8 cellular contexts compared by ENCODE assay signal in the genomic region with DNA sequence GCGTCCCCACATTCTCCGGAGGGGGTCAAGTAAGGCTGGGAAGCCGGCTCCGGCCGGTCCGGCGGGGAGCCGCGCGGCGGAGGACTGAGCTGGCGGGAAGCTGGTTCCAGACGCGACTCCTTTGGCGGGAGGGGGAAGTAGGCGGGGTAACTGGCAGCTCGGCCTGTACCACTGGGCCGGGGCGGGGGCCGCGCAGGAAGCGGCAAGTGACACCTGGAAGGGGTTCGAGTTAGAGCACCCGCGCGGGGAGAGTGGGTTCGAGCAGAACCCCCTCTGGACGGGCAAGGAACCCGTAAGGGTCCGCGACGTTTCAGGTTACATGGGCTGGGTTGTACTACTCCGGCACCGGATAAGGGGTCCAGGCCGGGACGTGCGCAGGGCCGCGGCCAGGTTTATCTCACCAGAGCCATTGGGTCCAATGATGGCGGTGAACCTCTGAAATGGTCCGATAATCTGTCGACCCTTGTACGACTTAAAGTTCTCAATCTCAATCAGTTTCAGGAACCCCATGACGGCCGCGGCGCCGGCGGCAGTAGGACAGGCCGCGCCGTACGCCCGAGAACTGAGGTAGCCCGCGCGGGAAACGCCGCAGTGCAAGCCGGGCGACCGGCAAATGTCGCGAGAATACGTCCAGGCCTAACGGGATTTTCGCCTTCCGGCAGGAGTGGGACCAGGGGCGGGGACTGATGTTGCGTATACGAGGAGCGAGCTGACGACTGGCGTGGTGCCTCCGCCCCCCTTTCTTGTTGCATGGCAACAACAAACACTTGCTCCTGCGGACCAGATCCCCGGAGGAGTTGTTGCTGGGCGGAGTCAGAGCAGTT. TPM values are rescaled to one million over a fixed set of nuclear protein-coding genes. Genes with fewer than 3 reads are reported as not detected.
A peak's percentile ranks its signal among the peaks of the same experiment; 100 is the strongest.
DNase-seq lines count a peak whose midpoint lies in the region; ATAC-seq, FAIRE-seq and TF ChIP-seq lines count a peak whose summit lies in the region.

RIBC1 (plus strand) TSS at position 783 of the 824 bp plus-strand sequence. CDS start 3,404 bp downstream, outside the sequence.
SMC1A (minus strand) TSS at position 564 of the 824 bp plus-strand sequence; CDS start at position 510, 54 bp downstream.

- H3K36me3 ChIP-seq in astrocyte (ENCODE audit: insufficient read depth, low read length) (no peaks in the 10 kb centered on the region), psoas muscle (ENCODE audit: insufficient read depth in 1 of 2, low read depth in 1 of 2) (no peaks in the 10 kb centered on the region)

- H3K79me2 ChIP-seq in astrocyte (ENCODE audit: insufficient read depth, low read length), result peaks cover 47% of the 10 kb centered on the region

- intact Hi-C loops in right cardiac atrium (cut with DNase I), result no loop called here
- intact Hi-C loops in psoas muscle (cut with DNase I), result no loop called here

- H3K4me1 ChIP-seq in astrocyte (ENCODE audit: insufficient read depth, low read length), result peaks cover 17% of the 10 kb centered on the region
- peaks cover 5% of the 10 kb centered on the region for H3K4me1 ChIP-seq in right cardiac atrium (ENCODE audit: control insufficient read depth, insufficient read depth, low read length)
- H3K4me1 ChIP-seq in psoas muscle, result peaks cover 18% of the 10 kb centered on the region

- ATAC-seq in HG02973 (IDR thresholded peaks at IDR 0.05; ENCODE audit: unreplicated experiment) (peak; percentile 92), right cardiac atrium (peak; percentile 98), psoas muscle (peak; percentile 95 to 98 (median 96))

- H3K9ac ChIP-seq in astrocyte (ENCODE audit: low read length), result peak within 1 kb of the TSS; percentile 99

- H2AFZ ChIP-seq in astrocyte (ENCODE audit: low read depth, low read length), result peak within 1 kb of the TSS; percentile 86

- H3K4me1 Mint-ChIP-seq in astrocyte (ENCODE audit: low read depth, unreplicated experiment), result peaks cover 11% of the 10 kb centered on the region

- peak within 1 kb of the TSS; percentile 87 for H3K4me3 ChIP-seq in astrocyte (ENCODE audit: insufficient read depth, low read depth, low read length)
- peak within 1 kb of the TSS; percentile 59 for H3K4me3 ChIP-seq in right cardiac atrium (ENCODE audit: low read length)
- H3K4me3 ChIP-seq in psoas muscle, result peak within 1 kb of the TSS; percentile 86

- under 1% methylated on average over 78 of the region's 78 CpGs for WGBS in right cardiac atrium
- 0 to 1% (median 1%) methylated on average over 33 to 78 of the region's 78 CpGs for WGBS in psoas muscle, 3 donors

- H3K27ac ChIP-seq in astrocyte (ENCODE audit: low read depth, low read length), result peak within 1 kb of the TSS; percentile 95
- H3K27ac ChIP-seq in right cardiac atrium (ENCODE audit: low read length), result peak within 1 kb of the TSS; percentile 74
- peak within 1 kb of the TSS; percentile 93 for H3K27ac ChIP-seq in psoas muscle

- no peak for TF ChIP-seq CTCF in astrocyte (IDR thresholded peaks at IDR 0.05; ENCODE audit: insufficient read depth, low read depth, low read length)
- TF ChIP-seq CTCF in psoas muscle (IDR thresholded peaks at IDR 0.05), result no peak

- peak within 1 kb of the TSS; percentile 97 for H3K4me2 ChIP-seq in astrocyte (ENCODE audit: low read length)

- FAIRE-seq in GM18507 (lab: Jason Lieb, UNC) (peak; percentile 98), astrocyte (lab: Jason Lieb, UNC) (peak; percentile 99), urothelium cell line (lab: Jason Lieb, UNC) (peak; percentile 90)

- no peaks in the 10 kb centered on the region for H3K36me3 Mint-ChIP-seq in astrocyte (ENCODE audit: low read depth, unreplicated experiment)

- H3K9me3 Mint-ChIP-seq in astrocyte (ENCODE audit: unreplicated experiment), result no peaks in the 10 kb centered on the region

- H3K9me3 ChIP-seq in astrocyte (ENCODE audit: insufficient read depth, low read depth, low read length), result no peaks in the 10 kb centered on the region
- no peaks in the 10 kb centered on the region for H3K9me3 ChIP-seq in right cardiac atrium (ENCODE audit: control insufficient read depth, low read length)
- H3K9me3 ChIP-seq in psoas muscle, result no peaks in the 10 kb centered on the region

- no peaks in the 10 kb centered on the region for H3K27me3 Mint-ChIP-seq in astrocyte (ENCODE audit: low read depth, unreplicated experiment)

- peaks cover 25% of the 10 kb centered on the region for H4K20me1 ChIP-seq in astrocyte (ENCODE audit: insufficient read depth, low read length)

- H3K27ac Mint-ChIP-seq in astrocyte (ENCODE audit: unreplicated experiment), result peak within 1 kb of the TSS; percentile 85

- H3K4me3 Mint-ChIP-seq in astrocyte (ENCODE audit: unreplicated experiment), result peak within 1 kb of the TSS; percentile 92

- DNase-seq in GM18507 (ENCODE audit: extremely low spot score, insufficient read length, low read depth), result peak; percentile 82
- peak; percentile 92 to 93 for DNase-seq in NCI-H1930 (lab: John Stamatoyannopoulos, UW)
- DNase-seq in T-helper 22 cell (ENCODE audit: low read depth), result peak; percentile 99
- peak; percentile 95 for DNase-seq in astrocyte (ENCODE audit: low read depth)
- DNase-seq in right cardiac atrium, result peak; percentile 98 to 99 (median 99)
- peak; percentile 98 to 99 for DNase-seq in psoas muscle
- DNase-seq in urothelium cell line (ENCODE audit: low spot score), result peak; percentile 97

- H3K27me3 ChIP-seq in astrocyte (ENCODE audit: insufficient read depth, low read length) (no peaks in the 10 kb centered on the region), right cardiac atrium (ENCODE audit: control insufficient read depth, insufficient read depth) (no peaks in the 10 kb centered on the region), psoas muscle (ENCODE audit: insufficient read depth in 3 of 3, low read length in 2 of 3) (no peaks in the 10 kb centered on the region)

RNA-seq across cellular contexts. Expression of gene RIBC1, which starts in this region (rescaled TPM):
- total RNA-seq in astrocyte (0.34 and 0.46 TPM in 2 replicates), right cardiac atrium (1 to 10 TPM in 1 of 4 donors, under 1 TPM in 3; 0.67 to 1.8 (median 0.83) TPM), psoas muscle (under 1 TPM; 0.14 to 0.64 (median 0.40) TPM)
- polyA plus RNA-seq in right cardiac atrium (1.1 TPM), psoas muscle (1 to 10 TPM in 1 of 3 donors, under 1 TPM in 2; 0.15 to 2.3 (median 0.44) TPM)

RNA-seq across cellular contexts. Expression of gene SMC1A, which starts in this region (rescaled TPM):
- total RNA-seq in astrocyte (31.9 and 33.3 TPM in 2 replicates), right cardiac atrium (10 to 100 TPM; 41.9 to 50.3 (median 49.2) TPM), psoas muscle (10 to 100 TPM; 25.9 to 45.0 (median 31.6) TPM)
- polyA plus RNA-seq in right cardiac atrium (9.4 TPM), psoas muscle (1 to 10 TPM; 8.1 to 10.0 (median 9.2) TPM)

Comparison
In these comparisons a context has a peak if more than half of its experiments do, and no peak if none do; other contexts are left out.
1. Peak in every context shown above with its lines: DNase-seq, ATAC-seq, H3K4me3 ChIP-seq and H3K27ac ChIP-seq.